8 cellular contexts compared by ENCODE assay signal in the genomic region with DNA sequence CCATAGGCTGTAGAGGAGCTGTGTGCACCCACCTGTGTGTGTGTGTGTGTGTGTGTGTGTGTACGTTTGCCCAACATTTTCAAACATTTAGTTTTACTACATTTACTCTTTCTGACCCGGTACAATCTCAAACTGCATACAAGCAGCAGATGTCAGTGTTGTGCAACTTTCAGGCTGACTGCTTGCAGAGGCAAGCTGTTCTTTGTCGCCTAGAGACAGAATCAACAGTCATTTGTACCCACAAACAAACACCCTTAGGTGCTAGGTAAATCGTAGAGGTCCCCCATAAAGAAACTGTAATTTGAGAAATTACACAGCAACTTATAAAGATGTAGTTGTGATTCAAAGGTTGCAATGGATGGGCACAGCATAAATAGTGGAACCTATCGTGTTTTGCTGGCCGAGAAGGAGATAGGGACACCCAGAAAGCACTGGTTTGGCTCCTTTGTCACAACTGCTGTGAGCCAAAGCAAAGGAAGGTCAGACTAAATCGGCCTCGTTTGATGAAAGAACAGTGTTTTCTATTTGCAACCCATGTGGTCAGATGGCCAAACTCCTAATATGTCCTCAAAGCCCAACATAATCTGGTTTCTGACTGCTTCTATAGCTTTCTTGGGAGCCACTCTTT.
DNase-seq lines count a peak whose midpoint lies in the region; ATAC-seq and TF ChIP-seq lines count a peak whose summit lies in the region.

No MANE protein-coding gene starts in this region.

- in situ Hi-C loops in GM23248 (cut with MboI), result no loop called here

- peaks cover 27% of the 10 kb centered on the region for H3K4me1 Mint-ChIP-seq in neural crest cell
- no peaks in the 10 kb centered on the region for H3K4me1 Mint-ChIP-seq in activated CD4-positive, alpha-beta T cell treated with anti-CD3 and anti-CD28 coated beads for 36 hours

- H2AFZ ChIP-seq in GM23248, result no peak overlapping the region

- H3K36me3 ChIP-seq in GM23248 (ENCODE audit: low read depth) (no peaks in the 10 kb centered on the region), ectodermal cell (ENCODE audit: control insufficient read depth, insufficient read depth, low read length) (no peaks in the 10 kb centered on the region)

- H3K4me3 ChIP-seq in GM23248 (no peak overlapping the region), ectodermal cell (ENCODE audit: insufficient read depth, low read depth, low read length) (no peak overlapping the region)

- no peaks in the 10 kb centered on the region for H3K9me2 ChIP-seq in GM23248 (ENCODE audit: insufficient read depth)

- no peaks in the 10 kb centered on the region for H3K27me3 Mint-ChIP-seq in neural crest cell (ENCODE audit: low read depth)
- no peaks in the 10 kb centered on the region for H3K27me3 Mint-ChIP-seq in activated CD4-positive, alpha-beta T cell treated with anti-CD3 and anti-CD28 coated beads for 36 hours

- no peak overlapping the region for H3K27ac ChIP-seq in GM23248
- peak overlapping the region; percentile 36 for H3K27ac ChIP-seq in ectodermal cell (ENCODE audit: insufficient read depth, low read depth, low read length, poor library complexity, severe bottlenecking)

- 2 to 4% methylated on average over 8 of the region's 8 CpGs for WGBS in GM23248 (ENCODE audit: low coverage in 1 of 2, low lambda C conversion rate in 2 of 2, missing lambda C conversion rate in 2 of 2), 2 experiments
- 50 to 53% methylated on average over 7 to 8 of the region's 8 CpGs for WGBS in ectodermal cell, 2 experiments

- H3K4me1 ChIP-seq in GM23248 (ENCODE audit: insufficient read depth) (no peaks in the 10 kb centered on the region), ectodermal cell (ENCODE audit: control insufficient read depth, insufficient read depth, low read length) (no peaks in the 10 kb centered on the region)

- no peaks in the 10 kb centered on the region for H3K79me2 ChIP-seq in GM23248 (ENCODE audit: insufficient read depth)

- H3F3A ChIP-seq in GM23248 (ENCODE audit: insufficient read depth), result no peaks in the 10 kb centered on the region

- TF ChIP-seq CTCF in neural crest cell (conservative IDR thresholded peaks at IDR 0.05), result peak; percentile 67

- POLR2A ChIA-PET in activated CD4-positive, alpha-beta T cell treated with anti-CD3 and anti-CD28 coated beads for 36 hours (lab: Charles Lee), result no interaction called here

- no peak overlapping the region for H3K9ac ChIP-seq in GM23248

- no peaks in the 10 kb centered on the region for H3K9me3 ChIP-seq in GM23248 (ENCODE audit: low read depth)
- no peaks in the 10 kb centered on the region for H3K9me3 ChIP-seq in ectodermal cell (ENCODE audit: control insufficient read depth, low read length)

- H3K4me3 Mint-ChIP-seq in neural crest cell, result no peak overlapping the region
- no peak overlapping the region for H3K4me3 Mint-ChIP-seq in activated CD4-positive, alpha-beta T cell treated with anti-CD3 and anti-CD28 coated beads for 36 hours

- no peak overlapping the region for H3K4me2 ChIP-seq in GM23248 (ENCODE audit: unreplicated experiment)

- H3K27me3 ChIP-seq in GM23248 (replicated peaks; ENCODE audit: insufficient read depth), result no peaks in the 10 kb centered on the region; the same call in 1 of the 2 replicates
- no peaks in the 10 kb centered on the region for H3K27me3 ChIP-seq in ectodermal cell (ENCODE audit: control insufficient read depth, insufficient read depth, low read length, poor library complexity, severe bottlenecking)

- DNase-seq in GM23248 (peak; percentile 35), NCI-H2227 treated with DMSO at 0.1 percent for 48 hours (lab: John Stamatoyannopoulos, UW) (peak; percentile 31), neural crest cell (ENCODE audit: low read depth, low spot score) (peak; percentile 27), NOMO-1 (lab: John Stamatoyannopoulos, UW; ENCODE audit: unreplicated experiment in 2 of 2) (no peak), T1000 (lab: John Stamatoyannopoulos, UW) (no peak)
- no peak for DNase-seq in activated CD4-positive, alpha-beta T cell treated with anti-CD3 and anti-CD28 coated beads for 36 hours

- ATAC-seq in GM19452 (IDR thresholded peaks at IDR 0.05; ENCODE audit: unreplicated experiment), result no peak
- ATAC-seq in activated CD4-positive, alpha-beta T cell treated with anti-CD3 and anti-CD28 coated beads for 36 hours, result no peak

- H3K27ac Mint-ChIP-seq in neural crest cell (ENCODE audit: unreplicated experiment), result no peak overlapping the region
- H3K27ac Mint-ChIP-seq in activated CD4-positive, alpha-beta T cell treated with anti-CD3 and anti-CD28 coated beads for 36 hours, result no peak overlapping the region

- no peaks in the 10 kb centered on the region for H3K9me3 Mint-ChIP-seq in neural crest cell
- peaks cover 7% of the 10 kb centered on the region for H3K9me3 Mint-ChIP-seq in activated CD4-positive, alpha-beta T cell treated with anti-CD3 and anti-CD28 coated beads for 36 hours (ENCODE audit: low read depth)

- peaks cover 2% of the 10 kb centered on the region for H3K36me3 Mint-ChIP-seq in neural crest cell (ENCODE audit: low read depth)
- H3K36me3 Mint-ChIP-seq in activated CD4-positive, alpha-beta T cell treated with anti-CD3 and anti-CD28 coated beads for 36 hours (ENCODE audit: low read depth), result no peaks in the 10 kb centered on the region

- intact Hi-C loops in activated CD4-positive, alpha-beta T cell treated with anti-CD3 and anti-CD28 coated beads for 36 hours (cut with DNase I, micrococcal nuclease), result no loop called here

- CTCF ChIA-PET in activated CD4-positive, alpha-beta T cell treated with anti-CD3 and anti-CD28 coated beads for 36 hours (lab: Charles Lee), result interaction anchor here (0.6 kb wide), 1 partner anchor 8 kb away, joined by 3 read pairs; no protein-coding TSS in a partner anchor

- H4K20me1 ChIP-seq in GM23248 (ENCODE audit: insufficient read depth), result no peaks in the 10 kb centered on the region

Comparison
In these comparisons a context has a peak if more than half of its experiments do, and no peak if none do; other contexts are left out.
1. DNase-seq: peak in GM23248 (single experiment), NCI-H2227 treated with DMSO at 0.1 percent for 48 hours (single experiment) and neural crest cell (single experiment); none in activated CD4-positive, alpha-beta T cell treated with anti-CD3 and anti-CD28 coated beads for 36 hours (single experiment), NOMO-1 (0 of 2) and T1000 (single experiment).